12 cellular contexts compared by ENCODE assay signal in genomic region chr17:50946891-50947843, GRCh38.
DNase-seq lines count a peak whose midpoint lies in the region; ATAC-seq and TF ChIP-seq lines count a peak whose summit lies in the region.
"Had no signal": no experiment of that assay in that cellular context is flagged by ENCODE, and none has a peak within 500 bp of the region (broad histone marks: within the 10 kb centered on the region; RNA-seq: fewer than 3 reads in every experiment).

No MANE protein-coding gene starts in this region.

- peaks cover 75% of the 10 kb centered on the region for H3K4me1 ChIP-seq in body of pancreas
- peaks cover 61% of the 10 kb centered on the region for H3K4me1 ChIP-seq in mesenchymal stem cell (ENCODE audit: control insufficient read depth, insufficient read depth, low read depth, low read length)
- H3K4me1 ChIP-seq in thyroid gland: peaks cover 34 to 51% of the 10 kb centered on the region in 2 donors

- no peak overlapping the region for H3K23ac ChIP-seq in mesenchymal stem cell (ENCODE audit: low read length in 2 of 2)

- no peak overlapping the region for H2BK5ac ChIP-seq in mesenchymal stem cell (ENCODE audit: low read depth, low read length, poor library complexity, severe bottlenecking)

- H3K9ac ChIP-seq in mesenchymal stem cell (ENCODE audit: low read length): no peak overlapping the region
- H3K9ac ChIP-seq: GM23248 had no signal

- peak overlapping the region in 1 of 2 experiments; percentile 40 for H3K18ac ChIP-seq in mesenchymal stem cell (ENCODE audit: low read depth in 1 of 2, low read length in 2 of 2)

- H3K4me3 ChIP-seq in body of pancreas (no peak overlapping the region), mesenchymal stem cell (ENCODE audit: insufficient read depth in 1 of 2, low read depth in 1 of 2, low read length in 2 of 2) (no peak overlapping the region), thyroid gland (replicated peaks in 1 of 3) (no peak overlapping the region)
- H3K4me3 ChIP-seq: GM23248 had no signal

- H3K4me1 Mint-ChIP-seq in activated T-cell treated with anti-CD3 and anti-CD28 coated beads, Interleukin-2, amount 50 U/mL, for 24 hours (ENCODE audit: low read depth): peaks cover 40% of the 10 kb centered on the region
- H3K4me1 Mint-ChIP-seq in activated T-cell treated with anti-CD3 and anti-CD28 coated beads, Interleukin-2, amount 50 U/mL, for 4 hours (ENCODE audit: low read depth): peaks cover 34% of the 10 kb centered on the region

- peak overlapping the region in 1 of 2 experiments; percentile 37 for H3K14ac ChIP-seq in mesenchymal stem cell (ENCODE audit: low read length in 2 of 2)

- H3K27me3 ChIP-seq in body of pancreas (no peaks in the 10 kb centered on the region), mesenchymal stem cell (ENCODE audit: control insufficient read depth in 1 of 2, insufficient read depth in 1 of 2, low read length in 2 of 2) (no peaks in the 10 kb centered on the region), thyroid gland (no peaks in the 10 kb centered on the region)

- H2BK12ac ChIP-seq in mesenchymal stem cell (ENCODE audit: low read length in 2 of 2): peak overlapping the region; percentile 73 to 85

- peak overlapping the region; percentile 31 for H2BK15ac ChIP-seq in mesenchymal stem cell (ENCODE audit: low read depth, poor library complexity, severe bottlenecking)

- H2BK120ac ChIP-seq in mesenchymal stem cell (ENCODE audit: low read depth, low read length): no peak overlapping the region

- DNase-seq in activated T-cell treated with anti-CD3 and anti-CD28 coated beads, Interleukin-2, amount 50 U/mL, for 24 hours: peak; percentile 27
- DNase-seq in activated T-cell treated with anti-CD3 and anti-CD28 coated beads, Interleukin-2, amount 50 U/mL, for 4 hours: no peak
- peak in 2 of 4 donors; percentile 13 to 14 for DNase-seq in body of pancreas
- DNase-seq in mesenchymal stem cell: no peak
- DNase-seq in thyroid gland: no peak
- DNase-seq in NK-92 (lab: John Stamatoyannopoulos, UW; ENCODE audit: unreplicated experiment): no peak
- DNase-seq: activated CD4-positive, alpha-beta T cell treated with anti-CD3 and anti-CD28 coated beads, Interleukin-2, amount 50 U/mL, for 1 hour; GM23248; immature natural killer cell had no signal

- ATAC-seq in activated T-cell treated with anti-CD3 and anti-CD28 coated beads, Interleukin-2, amount 50 U/mL, for 4 hours: no peak
- ATAC-seq in body of pancreas: no peak
- ATAC-seq in HG02610 (IDR thresholded peaks at IDR 0.05; ENCODE audit: unreplicated experiment): no peak
- no peak for ATAC-seq in GM18498 (IDR thresholded peaks at IDR 0.05; ENCODE audit: unreplicated experiment)
- ATAC-seq: esophagus mucosa had no signal

- TF ChIP-seq CTCF in body of pancreas (IDR thresholded peaks at IDR 0.05): no peak
- TF ChIP-seq CTCF in thyroid gland (IDR thresholded peaks at IDR 0.05): no peak

- H3K4me3 Mint-ChIP-seq in activated T-cell treated with anti-CD3 and anti-CD28 coated beads, Interleukin-2, amount 50 U/mL, for 24 hours: no peak overlapping the region
- no peak overlapping the region for H3K4me3 Mint-ChIP-seq in activated T-cell treated with anti-CD3 and anti-CD28 coated beads, Interleukin-2, amount 50 U/mL, for 4 hours
- H3K4me3 Mint-ChIP-seq: immature natural killer cell had no signal

- intact Hi-C loops in body of pancreas (cut with DNase I): no loop called here
- intact Hi-C loops in thyroid gland (cut with DNase I): loop anchor here (5.0 kb wide), 1 partner anchor 85 kb away; no protein-coding TSS in a partner anchor

- H4K8ac ChIP-seq in mesenchymal stem cell (ENCODE audit: low read length): peak overlapping the region; percentile 67

- WGBS in body of pancreas, 2 donors: 85 to 86% methylated on average over 16 to 20 of the region's 20 CpGs
- whole genome bisulfite sequencing in mesenchymal stem cell: 85% methylated on average over 17 of the region's 20 CpGs
- WGBS in thyroid gland, 2 donors: 93 to 97% methylated on average over 20 of the region's 20 CpGs

- H3K9me3 Mint-ChIP-seq in activated T-cell treated with anti-CD3 and anti-CD28 coated beads, Interleukin-2, amount 50 U/mL, for 24 hours: no peaks in the 10 kb centered on the region
- H3K9me3 Mint-ChIP-seq in activated T-cell treated with anti-CD3 and anti-CD28 coated beads, Interleukin-2, amount 50 U/mL, for 4 hours: no peaks in the 10 kb centered on the region
- H3K9me3 Mint-ChIP-seq: immature natural killer cell had no signal

- H4K91ac ChIP-seq in mesenchymal stem cell (ENCODE audit: low read length): peak overlapping the region; percentile 54

- H2AK5ac ChIP-seq in mesenchymal stem cell (ENCODE audit: low read length, severe bottlenecking): peak overlapping the region; percentile 58

- H3K27me3 Mint-ChIP-seq in activated T-cell treated with anti-CD3 and anti-CD28 coated beads, Interleukin-2, amount 50 U/mL, for 24 hours: no peaks in the 10 kb centered on the region
- no peaks in the 10 kb centered on the region for H3K27me3 Mint-ChIP-seq in activated T-cell treated with anti-CD3 and anti-CD28 coated beads, Interleukin-2, amount 50 U/mL, for 4 hours (ENCODE audit: low read depth)

- H3K4me2 ChIP-seq in mesenchymal stem cell (ENCODE audit: low read length, poor library complexity, severe bottlenecking): no peak overlapping the region

- H3K4ac ChIP-seq in mesenchymal stem cell (ENCODE audit: low read depth in 1 of 2, low read length in 2 of 2): no peak overlapping the region

- H3K9me3 ChIP-seq in body of pancreas (no peaks in the 10 kb centered on the region), mesenchymal stem cell (ENCODE audit: control insufficient read depth, low read length) (no peaks in the 10 kb centered on the region), thyroid gland (no peaks in the 10 kb centered on the region)

- no peak overlapping the region for H3K27ac Mint-ChIP-seq in activated T-cell treated with anti-CD3 and anti-CD28 coated beads, Interleukin-2, amount 50 U/mL, for 24 hours

- TF ChIP-seq POLR2A in body of pancreas (IDR thresholded peaks at IDR 0.05) (no peak), thyroid gland (IDR thresholded peaks at IDR 0.05) (no peak)

- H2AFZ ChIP-seq in mesenchymal stem cell (ENCODE audit: low read depth, low read length): no peak overlapping the region
- H2AFZ ChIP-seq: GM23248 had no signal

- H3K36me3 ChIP-seq in body of pancreas (replicated peaks in 1 of 2; ENCODE audit: insufficient read depth in 1 of 2, low read depth in 2 of 2) (no peaks in the 10 kb centered on the region), mesenchymal stem cell (ENCODE audit: control insufficient read depth in 1 of 2, insufficient read depth in 2 of 2, low read depth in 1 of 2, low read length in 2 of 2) (no peaks in the 10 kb centered on the region), thyroid gland (no peaks in the 10 kb centered on the region)

- H3K79me1 ChIP-seq in mesenchymal stem cell (replicated peaks; ENCODE audit: low read length, poor library complexity, severe bottlenecking): no peaks in the 10 kb centered on the region

- H3K27ac ChIP-seq in body of pancreas (peak overlapping the region; percentile 91 to 96 (median 92)), mesenchymal stem cell (ENCODE audit: low read length, poor library complexity, severe bottlenecking) (no peak overlapping the region), thyroid gland (peak overlapping the region in 2 of 3 donors; percentile 87 to 95)
- H3K27ac ChIP-seq: GM23248 had no signal

- no peaks in the 10 kb centered on the region for H3K36me3 Mint-ChIP-seq in activated T-cell treated with anti-CD3 and anti-CD28 coated beads, Interleukin-2, amount 50 U/mL, for 24 hours (ENCODE audit: low read depth)
- H3K36me3 Mint-ChIP-seq in activated T-cell treated with anti-CD3 and anti-CD28 coated beads, Interleukin-2, amount 50 U/mL, for 4 hours (ENCODE audit: insufficient read depth): no peaks in the 10 kb centered on the region
- H3K36me3 Mint-ChIP-seq: immature natural killer cell had no signal
